In genomic region chr16:49849037-49849436, GRCh38 we compare ENCODE assay signal across 22 cellular contexts. TPM values are rescaled to one million over a fixed set of nuclear protein-coding genes. Genes with fewer than 3 reads are reported as not detected.
"Had no signal": no experiment of that assay in that cellular context is flagged by ENCODE, and none has a peak within 500 bp of the region (broad histone marks: within the 10 kb centered on the region; RNA-seq: fewer than 3 reads in every experiment).

No MANE protein-coding gene starts in this region.

- H3K9ac ChIP-seq: SK-N-SH had no signal

- ATAC-seq: Panc1, PC-3 had no signal

- DNase-seq: KBM-7, MV-4-11, NCI-H1048, NCI-H1105, NCI-H1436 treated with DMSO at 0.1 percent for 48 hours, NCI-H1694, NCI-H187 treated with DMSO at 0.1 percent for 48 hours, NCI-H2029 treated with DMSO at 0.1 percent for 48 hours, NCI-H345, NCI-H446 treated with DMSO at 0.1 percent for 48 hours, NCI-H510A treated with DMSO at 0.1 percent for 48 hours, NCI-H526, PC-3, SHP77, SK-N-SH, SW 1271 had no signal

- H3K27ac ChIP-seq: RWPE1 had no signal

- H3K9me3 ChIP-seq: SK-N-SH had no signal

- H3K4me2 ChIP-seq: SK-N-SH had no signal

RNA-seq across cellular contexts. Expression of gene ZNF423, which starts 6.9 kb away (rescaled TPM):
- total RNA-seq: HT1080, LHCN-M2, MCF 10A, PC-3, SK-MEL-5 had no signal
